ENCODE assay signal across 12 cellular contexts in genomic region chr3:43870110-43870509, GRCh38.
A peak's percentile ranks its signal among the peaks of the same experiment; 100 is the strongest.
DNase-seq lines count a peak whose midpoint lies in the region; ATAC-seq and TF ChIP-seq lines count a peak whose summit lies in the region.
"Had no signal": no experiment of that assay in that cellular context is flagged by ENCODE, and none has a peak within 500 bp of the region (broad histone marks: within the 10 kb centered on the region; RNA-seq: fewer than 3 reads in every experiment).

No MANE protein-coding gene starts in this region.

- H3K4me3 ChIP-seq in PC-3 (ENCODE audit: low read length) (no peak overlapping the region), dorsolateral prefrontal cortex (no peak overlapping the region)
- H3K4me3 ChIP-seq: HAP-1 had no signal

- H3K27ac ChIP-seq in PC-3 (ENCODE audit: low read length), result peak overlapping the region; percentile 97
- H3K27ac ChIP-seq in dorsolateral prefrontal cortex, result peak overlapping the region in 45 of 59 donors; percentile 10 to 85 (median 57)

- H3K9me2 ChIP-seq in PC-3 (replicated peaks; ENCODE audit: low read length), result no peaks in the 10 kb centered on the region

- H3K9me3 ChIP-seq in PC-3 (ENCODE audit: low read length), result no peaks in the 10 kb centered on the region
- H3K9me3 ChIP-seq: HAP-1 had no signal

- intact Hi-C loops in PC-3 (cut with micrococcal nuclease), result loop anchor here (2.0 to 10.0 kb wide), 3 partner anchors 85 to 237 kb away; no protein-coding TSS in a partner anchor
- intact Hi-C loops in dorsolateral prefrontal cortex (cut with DNase I), result no loop called here

- H4K20me1 ChIP-seq in PC-3 (ENCODE audit: low read length), result no peaks in the 10 kb centered on the region

- no peaks in the 10 kb centered on the region for H3K36me3 ChIP-seq in PC-3 (ENCODE audit: low read depth, low read length)
- H3K36me3 ChIP-seq: HAP-1 had no signal

- peak; percentile 52 for ATAC-seq in PC-3
- ATAC-seq in GM18868 (IDR thresholded peaks at IDR 0.05; ENCODE audit: unreplicated experiment), result no peak
- no peak for ATAC-seq in GM18517 (IDR thresholded peaks at IDR 0.05; ENCODE audit: unreplicated experiment)

- H2AFZ ChIP-seq in PC-3 (ENCODE audit: low read length), result 0 out of 2 replicates have a peak overlapping the region, but pooled peaks have one; percentile 14

- H3K4me1 ChIP-seq in PC-3 (ENCODE audit: insufficient read depth, low read length), result peaks cover 95% of the 10 kb centered on the region
- H3K4me1 ChIP-seq: HAP-1 had no signal

- H3K4me2 ChIP-seq in PC-3 (ENCODE audit: low read length), result peak overlapping the region; percentile 51

- no peak for TF ChIP-seq CTCF in PC-3 (conservative IDR thresholded peaks at IDR 0.05; ENCODE audit: low read depth, low read length)
- TF ChIP-seq CTCF in dorsolateral prefrontal cortex (IDR thresholded peaks at IDR 0.05 in 54 of 56, conservative IDR thresholded peaks at IDR 0.05 in 2 of 56; ENCODE audit: low read depth in 1 of 56, partially characterized antibody in 56 of 56), result no peak

- POLR2A ChIA-PET in PC-3 (lab: Charles Lee; ENCODE audit: unreplicated experiment), result interaction anchor here (0.7 to 0.9 kb wide), 2 partner anchors 18 to 102 kb away, joined by 4 to 6 read pairs; no protein-coding TSS in a partner anchor

- DNase-seq in AG20443 (ENCODE audit: low spot score) (peak; percentile 73), PC-3 (peak; percentile 93), dorsolateral prefrontal cortex (peak in 4 of 10 donors; percentile 36 to 66 (median 56)), myocyte (ENCODE audit: low read depth) (peak; percentile 64), GM19240 (ENCODE audit: insufficient read length, low spot score) (no peak)
- DNase-seq in activated CD8-positive, alpha-beta memory T cell treated with anti-CD3 and anti-CD28 coated beads for 24 hours, result no peak
- DNase-seq: activated CD4-positive, alpha-beta memory T cell treated with anti-CD3 and anti-CD28 coated beads, Interleukin-2, amount 10 ng/mL, durations not matched to agents 7 days and 5 days; CD8-positive, alpha-beta memory T cell; NCI-H2171 had no signal

- H3K9ac ChIP-seq in PC-3 (ENCODE audit: low read length), result peak overlapping the region; percentile 73

- BruUV-seq in PC-3 (replicated peaks; lab: Mats Ljungman, UMichigan), result no TSS peak

- no peaks in the 10 kb centered on the region for H3K79me2 ChIP-seq in PC-3 (ENCODE audit: low read length)

- H3F3A ChIP-seq in PC-3 (ENCODE audit: low read length, unreplicated experiment), result peaks cover 11% of the 10 kb centered on the region

- H3K27me3 ChIP-seq in PC-3 (ENCODE audit: low read length) (no peaks in the 10 kb centered on the region), dorsolateral prefrontal cortex (peaks cover 0 to 9% (median 0%) of the 10 kb centered on the region in 45 donors)

- CTCF ChIA-PET in PC-3 (lab: Charles Lee), result interaction anchor here (1.1 kb wide), 1 partner anchor 14 kb away, joined by 3 read pairs; no protein-coding TSS in a partner anchor

Comparison
In these comparisons a context has a peak if more than half of its experiments do, and no peak if none do; other contexts are left out.
1. DNase-seq: peak in AG20443 (single experiment), PC-3 (single experiment) and myocyte (single experiment); none in GM19240 (single experiment) and activated CD8-positive, alpha-beta memory T cell treated with anti-CD3 and anti-CD28 coated beads for 24 hours (single experiment).